8 cellular contexts compared by ENCODE assay signal in genomic region chr6:43426928-43427405, GRCh38. TPM values are rescaled to one million over a fixed set of nuclear protein-coding genes. Genes with fewer than 3 reads are reported as not detected.
DNase-seq lines count a peak whose midpoint lies in the region; ATAC-seq and TF ChIP-seq lines count a peak whose summit lies in the region.

No MANE protein-coding gene starts in this region.

- ATAC-seq in IMR-90 (ENCODE audit: low read depth): no peak
- ATAC-seq in naive B cell (ENCODE audit: low read depth in 2 of 2): no peak
- no peak for ATAC-seq in GM19023 (IDR thresholded peaks at IDR 0.05; ENCODE audit: unreplicated experiment)

- H3K36me3 Mint-ChIP-seq in chondrocyte (ENCODE audit: low read depth) (peaks cover 2% of the 10 kb centered on the region), naive B cell (peaks cover 0 to 3% of the 10 kb centered on the region in 2 donors)

- no peak overlapping the region for H2BK15ac ChIP-seq in IMR-90 (ENCODE audit: low read depth, low read length)

- H2BK5ac ChIP-seq in IMR-90 (ENCODE audit: low read depth, low read length, poor library complexity, severe bottlenecking): peak overlapping the region; percentile 67

- dilution Hi-C loops in IMR-90 (cut with HindIII; ENCODE audit: low sequenced_read_pairs, unreplicated experiment): no loop called here

- H3K36me3 ChIP-seq in IMR-90 (ENCODE audit: control insufficient read depth, insufficient read depth, low read length): peaks cover under 1% of the 10 kb centered on the region; the same call in 1 of the 2 replicates

- CTCF ChIA-PET in IMR-90 (lab: Yijun Ruan, JAX): no interaction called here

- no peaks in the 10 kb centered on the region; the same call in 1 of the 2 replicates for H3K27me3 ChIP-seq in IMR-90 (ENCODE audit: control insufficient read depth, insufficient read depth, low read length)

- H3K4me2 ChIP-seq in IMR-90 (ENCODE audit: low read depth, low read length): peak overlapping the region; percentile 69

- H4K8ac ChIP-seq in IMR-90 (ENCODE audit: low read depth in 2 of 2, low read length in 2 of 2): peak overlapping the region; percentile 80 to 96

- intact Hi-C loops in IMR-90 (cut with micrococcal nuclease): loop anchor here (1.0 to 2.0 kb wide), 2 partner anchors 58 to 79 kb away; partner anchors contain the start of gene ZNF318

- H2AK9ac ChIP-seq in IMR-90 (replicated peaks; ENCODE audit: low read depth, low read length, poor library complexity): peak overlapping the region; percentile 87

- peak overlapping the region; percentile 88 for H4K5ac ChIP-seq in IMR-90 (ENCODE audit: low read depth, low read length)

- H4K91ac ChIP-seq in IMR-90 (ENCODE audit: insufficient read depth, low read depth, low read length): peak overlapping the region; percentile 57

- WGBS in IMR-90 (ENCODE audit: extremely low coverage in 2 of 2, insufficient read length in 1 of 2), 2 experiments: 25% methylated on average over 10 of the region's 23 CpGs; no CpG with 5 or more reads in 1 of the 2 experiments

- 0 out of 2 replicates have a peak, but pooled peaks cover 6% of the 10 kb centered on the region for H3K9me1 ChIP-seq in IMR-90 (ENCODE audit: insufficient read depth, low read length)

- peak overlapping the region; percentile 59 for H3K9ac ChIP-seq in IMR-90 (ENCODE audit: low read depth, low read length)

- peak overlapping the region; percentile 100 for H3K4me3 ChIP-seq in AG09309 (ENCODE audit: control insufficient read depth, low read depth, low read length)
- peak overlapping the region; percentile 75 for H3K4me3 ChIP-seq in IMR-90 (ENCODE audit: insufficient read depth, low read depth, low read length)

- no peaks in the 10 kb centered on the region for H3K9me3 ChIP-seq in IMR-90 (ENCODE audit: control insufficient read depth, insufficient read depth, low read length)

- H3K9me3 Mint-ChIP-seq in chondrocyte (ENCODE audit: low read depth) (no peaks in the 10 kb centered on the region), naive B cell (no peaks in the 10 kb centered on the region)

- no peak for TF ChIP-seq POLR2A in IMR-90 (IDR thresholded peaks at IDR 0.05; ENCODE audit: low read depth, low read length)

- H3K18ac ChIP-seq in IMR-90 (ENCODE audit: low read depth, low read length): 0 out of 2 replicates have a peak overlapping the region, but pooled peaks have one; percentile 12

- peak overlapping the region; percentile 94 for H3K14ac ChIP-seq in IMR-90 (replicated peaks; ENCODE audit: low read depth, low read length)

- H2AK5ac ChIP-seq in IMR-90 (ENCODE audit: low read depth, low read length): no peak overlapping the region; the same call in 1 of the 2 replicates

- H3K4me1 Mint-ChIP-seq in chondrocyte (ENCODE audit: low read depth) (peaks cover 17% of the 10 kb centered on the region), naive B cell (peaks cover 16 to 24% (median 24%) of the 10 kb centered on the region in 3 donors)

- H2BK120ac ChIP-seq in IMR-90 (ENCODE audit: low read depth, low read length): peak overlapping the region; percentile 40; the same call in 1 of the 2 replicates

- no TSS peak for BruUV-seq in IMR-90 (replicated peaks; lab: Mats Ljungman, UMichigan)

- peaks cover 20 to 34% of the 10 kb centered on the region in 2 experiments for H3K79me1 ChIP-seq in IMR-90 (ENCODE audit: low read depth in 1 of 2, low read length in 2 of 2)

- 0 out of 2 replicates have a peak overlapping the region, but pooled peaks have one; percentile 44 for H3K23ac ChIP-seq in IMR-90 (ENCODE audit: low read depth, low read length)

- no peak for TF ChIP-seq CTCF in AG09309 (IDR thresholded peaks at IDR 0.05; ENCODE audit: control insufficient read depth, insufficient read depth, low read depth, low read length, missing control alignments)
- TF ChIP-seq CTCF in IMR-90 (conservative IDR thresholded peaks at IDR 0.05; ENCODE audit: low read depth, low read length): no peak
- TF ChIP-seq CTCF in chondrocyte (IDR thresholded peaks at IDR 0.05): no peak

- H3K4ac ChIP-seq in IMR-90 (ENCODE audit: low read depth, low read length): peak overlapping the region; percentile 94

- no peaks in the 10 kb centered on the region for H4K20me1 ChIP-seq in IMR-90 (ENCODE audit: insufficient read depth, low read length)

- TF ChIP-seq RAD21 in IMR-90 (IDR thresholded peaks at IDR 0.05; ENCODE audit: low read length): no peak

- DNase-seq in AG09309 (ENCODE audit: low read depth) (no peak), IMR-90 (no peak), chondrocyte (ENCODE audit: low spot score) (no peak), naive B cell (no peak), kidney glomerular epithelial cell (lab: John Stamatoyannopoulos, UW) (no peak)
- no peak for DNase-seq in activated CD4-positive, CD25-positive, alpha-beta regulatory T cell (lab: John Stamatoyannopoulos, UW)
- no peak for DNase-seq in stimulated activated CD8-positive, alpha-beta memory T cell treated with anti-CD3 and anti-CD28 coated beads, Interleukin-4, amount 100 ng/mL, for 48 hours

- H3K27ac Mint-ChIP-seq in chondrocyte (ENCODE audit: unreplicated experiment): peak overlapping the region; percentile 97
- peak overlapping the region; percentile 91 to 99 (median 98) for H3K27ac Mint-ChIP-seq in naive B cell

- no peak overlapping the region for H2BK20ac ChIP-seq in IMR-90 (ENCODE audit: low read depth, low read length)

- in situ Hi-C loops in IMR-90 (cut with MboI; ENCODE audit: low sequenced_read_pairs): no loop called here

- H3K56ac ChIP-seq in IMR-90 (ENCODE audit: extremely low read depth, insufficient read depth, low read length): no peak overlapping the region

- peak overlapping the region; percentile 97 for H3K4me3 Mint-ChIP-seq in chondrocyte (ENCODE audit: unreplicated experiment)
- peak overlapping the region; percentile 95 to 99 (median 98) for H3K4me3 Mint-ChIP-seq in naive B cell

- H3K27me3 Mint-ChIP-seq in chondrocyte (ENCODE audit: low read depth) (no peaks in the 10 kb centered on the region), naive B cell (no peaks in the 10 kb centered on the region)

- H3K4me1 ChIP-seq in IMR-90 (ENCODE audit: control insufficient read depth, insufficient read depth, low read length): peaks cover 5% of the 10 kb centered on the region

- POLR2A ChIA-PET in IMR-90 (lab: Charles Lee; ENCODE audit: unreplicated experiment): interaction anchor here (0.7 kb wide), 2 partner anchors 10 to 47 kb away, joined by 5 to 11 read pairs; no protein-coding TSS in a partner anchor

- H3K27ac ChIP-seq in IMR-90 (ENCODE audit: insufficient read depth, low read length): peak overlapping the region; percentile 41

- H2AFZ ChIP-seq in IMR-90 (replicated peaks; ENCODE audit: low read length, poor library complexity): peak overlapping the region; percentile 100

TF ChIP-seq in IMR-90, 13 proteins besides CTCF, POLR2A, EP300 and RAD21:
- TF ChIP-seq, protein P1, sequence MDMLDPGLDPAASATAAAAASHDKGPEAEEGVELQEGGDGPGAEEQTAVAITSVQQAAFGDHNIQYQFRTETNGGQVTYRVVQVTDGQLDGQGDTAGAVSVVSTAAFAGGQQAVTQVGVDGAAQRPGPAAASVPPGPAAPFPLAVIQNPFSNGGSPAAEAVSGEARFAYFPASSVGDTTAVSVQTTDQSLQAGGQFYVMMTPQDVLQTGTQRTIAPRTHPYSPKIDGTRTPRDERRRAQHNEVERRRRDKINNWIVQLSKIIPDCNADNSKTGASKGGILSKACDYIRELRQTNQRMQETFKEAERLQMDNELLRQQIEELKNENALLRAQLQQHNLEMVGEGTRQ (IDR thresholded peaks at IDR 0.05; ENCODE audit: low read depth, low read length): 0 out of 2 replicates have a peak, but pooled peaks have one; percentile 74
- TF ChIP-seq RCOR1 (IDR thresholded peaks at IDR 0.05; ENCODE audit: insufficient replicate concordance, low read length): no peak

RNA-seq across cellular contexts. Expression of gene ABCC10, which starts 0.4 kb away (rescaled TPM):
- 4.7 and 7.0 TPM in 2 replicates for total RNA-seq in IMR-90 (2012; rRNA removed)
- polyA plus RNA-seq in IMR-90 (2012; rRNA removed): 26.3 and 28.0 TPM in 2 replicates
- polyA plus RNA-seq in IMR-90 (2012; cell fraction: cytosol; rRNA removed): 12.0 and 19.1 TPM in 2 replicates
- polyA plus RNA-seq in IMR-90 (2012; cell fraction: nucleus; rRNA removed; ENCODE audit: low replicate concordance): 49.8 and 115 TPM in 2 replicates
- 42.5 to 43.2 TPM (median 43.1 TPM) in 3 replicates for total RNA-seq in chondrocyte
- polyA plus RNA-seq in naive B cell (ENCODE audit: low read depth in 6 of 6): 10 to 100 TPM in 5 of 6 donors, 1 to 10 TPM in 1; 9.0 to 21.0 (median 12.3) TPM

RNA-seq across cellular contexts. Expression of gene DLK2, which starts 28.4 kb away (rescaled TPM):
- total RNA-seq in IMR-90 (2012; rRNA removed): 0.90 and 1.1 TPM in 2 replicates
- polyA plus RNA-seq in IMR-90 (2012; rRNA removed): 2.8 and 3.0 TPM in 2 replicates
- polyA plus RNA-seq in IMR-90 (2012; cell fraction: cytosol; rRNA removed): 5.5 and 6.7 TPM in 2 replicates
- 1.4 and 4.8 TPM in 2 replicates for polyA plus RNA-seq in IMR-90 (2012; cell fraction: nucleus; rRNA removed; ENCODE audit: low replicate concordance)
- 0.29 to 1.3 TPM (median 1.1 TPM) in 3 replicates for total RNA-seq in chondrocyte
- under 1 TPM in 4 of 6 donors, not detected in 2; 0.34 to 0.39 (median 0.39) TPM for polyA plus RNA-seq in naive B cell (ENCODE audit: low read depth in 6 of 6)

RNA-seq across cellular contexts. Expression of gene TJAP1, which starts 50.4 kb away (rescaled TPM):
- total RNA-seq in IMR-90 (2012; rRNA removed): 12.2 and 12.5 TPM in 2 replicates
- 34.2 and 35.8 TPM in 2 replicates for polyA plus RNA-seq in IMR-90 (2012; rRNA removed)
- 32.2 and 36.9 TPM in 2 replicates for polyA plus RNA-seq in IMR-90 (2012; cell fraction: cytosol; rRNA removed)
- polyA plus RNA-seq in IMR-90 (2012; cell fraction: nucleus; rRNA removed; ENCODE audit: low replicate concordance): 136 and 192 TPM in 2 replicates
- 27.7 to 35.3 TPM (median 31.0 TPM) in 3 replicates for total RNA-seq in chondrocyte
- 10 to 100 TPM in 3 of 6 donors, 1 to 10 TPM in 3; 6.9 to 16.7 (median 9.2) TPM for polyA plus RNA-seq in naive B cell (ENCODE audit: low read depth in 6 of 6)

RNA-seq across cellular contexts. Expression of gene ZNF318, which starts 57.5 kb away (rescaled TPM):
- 5.6 and 5.7 TPM in 2 replicates for total RNA-seq in IMR-90 (2012; rRNA removed)
- 6.6 and 6.7 TPM in 2 replicates for polyA plus RNA-seq in IMR-90 (2012; rRNA removed)
- polyA plus RNA-seq in IMR-90 (2012; cell fraction: cytosol; rRNA removed): 2.5 and 2.8 TPM in 2 replicates
- polyA plus RNA-seq in IMR-90 (2012; cell fraction: nucleus; rRNA removed; ENCODE audit: low replicate concordance): 7.3 and 14.8 TPM in 2 replicates
- 18.7 to 23.6 TPM (median 19.8 TPM) in 3 replicates for total RNA-seq in chondrocyte
- 100 to 1,000 TPM in 1 of 6 donors, 10 to 100 TPM in 5; 25.2 to 105 (median 43.4) TPM for polyA plus RNA-seq in naive B cell (ENCODE audit: low read depth in 6 of 6)
